Comparison of ENCODE assay signal across 19 cellular contexts in the genomic region with DNA sequence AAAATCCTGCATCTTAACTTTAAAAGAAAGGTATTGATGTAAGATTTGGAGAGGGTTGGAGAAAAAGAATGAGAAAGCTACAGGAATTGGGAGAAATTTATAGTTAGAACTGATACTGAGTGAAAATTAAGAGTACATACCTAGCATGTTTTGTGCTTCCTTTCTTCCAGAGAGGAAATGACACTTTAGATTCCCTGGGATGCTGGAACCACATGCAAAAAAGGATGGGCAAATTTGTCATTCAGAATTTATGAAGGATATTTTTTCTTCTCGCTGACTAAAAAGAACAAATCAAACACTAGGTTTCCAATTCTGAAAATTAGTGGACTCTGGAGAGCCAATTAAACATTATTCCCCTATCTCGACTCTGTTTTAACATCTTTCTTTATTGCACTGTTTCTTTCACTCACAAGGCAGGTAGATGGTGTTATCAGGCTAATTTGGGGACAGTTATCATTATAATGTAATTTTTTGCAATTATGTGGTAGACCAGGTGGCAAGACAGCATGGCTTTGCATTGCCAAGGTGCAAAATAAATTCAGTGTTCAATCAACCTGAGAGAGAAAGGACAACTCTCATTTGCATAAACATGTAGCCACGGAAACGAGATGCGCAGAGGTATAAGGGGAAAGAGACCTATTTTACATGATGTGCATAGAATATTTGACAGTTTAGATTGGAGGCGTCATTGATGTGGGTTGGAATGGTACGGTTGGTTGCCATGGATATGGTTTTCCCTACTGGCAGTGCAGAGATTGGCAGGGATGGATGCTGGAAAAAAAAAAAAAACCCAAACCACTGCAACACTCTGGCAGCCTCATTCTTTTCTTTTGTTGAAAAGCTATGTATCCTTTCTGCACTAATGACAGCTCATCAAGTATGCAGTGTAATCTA.
"Had no signal": no experiment of that assay in that cellular context is flagged by ENCODE, and none has a peak within 500 bp of the region (broad histone marks: within the 10 kb centered on the region; RNA-seq: fewer than 3 reads in every experiment).

No MANE protein-coding gene starts in this region.

- DNase-seq: activated CD4-positive, alpha-beta T cell treated with anti-CD3 and anti-CD28 coated beads, Interleukin-2, amount 10 ng/mL, durations not matched to agents 24 days and 14 days; activated CD4-positive, CD25-positive, alpha-beta regulatory T cell; activated CD8-positive, alpha-beta T cell treated with anti-CD3 and anti-CD28 coated beads for 36 hours; activated naive CD4-positive, alpha-beta T cell treated with anti-CD3 and anti-CD28 coated beads for 36 hours; activated naive CD8-positive, alpha-beta T cell treated with anti-CD3 and anti-CD28 coated beads, Interleukin-2, amount 50 U/mL, for 24 hours; activated T-cell treated with anti-CD3 and anti-CD28 coated beads, Interleukin-2, amount 50 U/mL, for 4 hours; aorta; effector memory CD4-positive, alpha-beta T cell; esophagus squamous epithelium; immature natural killer cell; naive thymus-derived CD4-positive, alpha-beta T cell; ovary; psoas muscle; right lobe of liver; small intestine; stimulated activated CD4-positive, alpha-beta T cell treated with anti-CD3 and anti-CD28 coated beads, Interleukin-4, amount 100 ng/mL, for 24 hours; T1000; upper lobe of left lung had no signal

- ATAC-seq: activated CD8-positive, alpha-beta T cell treated with anti-CD3 and anti-CD28 coated beads for 36 hours; activated naive CD8-positive, alpha-beta T cell treated with anti-CD3 and anti-CD28 coated beads, Interleukin-2, amount 50 U/mL, for 24 hours; activated T-cell treated with anti-CD3 and anti-CD28 coated beads, Interleukin-2, amount 50 U/mL, for 4 hours; naive thymus-derived CD4-positive, alpha-beta T cell; psoas muscle; stimulated activated memory B cell treated with anti-CD40 and anti-IgM and Interleukin-4, amounts not matched to agents 10 μg/mL and 1 μg/mL and 100 μg/mL, for 72 hours had no signal
